19 cellular contexts compared by ENCODE assay signal in the genomic region with DNA sequence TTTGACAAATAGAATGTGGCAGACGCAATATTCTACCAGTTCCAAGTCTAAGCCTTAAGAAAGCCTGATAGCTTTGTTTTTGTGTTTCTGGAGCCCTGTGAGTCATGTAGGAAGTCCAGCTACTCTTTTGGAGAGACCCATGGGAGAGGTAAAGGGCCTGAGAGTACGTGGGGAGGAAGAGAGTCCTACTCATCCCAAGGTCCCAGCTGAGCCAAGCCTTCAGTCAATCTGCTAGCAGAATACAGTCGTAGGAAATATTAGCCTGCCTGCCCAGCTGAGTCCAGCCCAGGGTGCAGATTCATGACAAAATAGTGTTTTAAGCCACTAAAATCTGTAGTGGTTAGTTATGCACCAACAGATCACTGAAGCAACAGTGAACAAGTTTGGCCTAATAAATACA. TPM values are rescaled to one million over a fixed set of nuclear protein-coding genes. Genes with fewer than 3 reads are reported as not detected.
DNase-seq lines count a peak whose midpoint lies in the region; ATAC-seq and TF ChIP-seq lines count a peak whose summit lies in the region.
"Had no signal": no experiment of that assay in that cellular context is flagged by ENCODE, and none has a peak within 500 bp of the region (broad histone marks: within the 10 kb centered on the region; RNA-seq: fewer than 3 reads in every experiment).

No MANE protein-coding gene starts in this region.

- no TSS peak for BruUV-seq in PC-3 (replicated peaks; lab: Mats Ljungman, UMichigan)

- no peaks in the 10 kb centered on the region for H3K79me2 ChIP-seq in PC-3 (ENCODE audit: low read length)

- H3K9ac ChIP-seq in PC-3 (ENCODE audit: low read length) = no peak overlapping the region

- H3F3A ChIP-seq in PC-3 (ENCODE audit: low read length, unreplicated experiment) = no peaks in the 10 kb centered on the region

- peaks cover 0 to 20% (median 4%) of the 10 kb centered on the region in 12 donors for H3K4me1 ChIP-seq in heart left ventricle
- no peaks in the 10 kb centered on the region for H3K4me1 ChIP-seq in PC-3 (ENCODE audit: insufficient read depth, low read length)
- H3K4me1 ChIP-seq: uterus had no signal

- no peak for TF ChIP-seq POLR2A in heart left ventricle (IDR thresholded peaks at IDR 0.05)

- DNase-seq in HT1080 (ENCODE audit: low read depth) = peak; percentile 38
- DNase-seq in brain microvascular endothelial cell = peak; percentile 24
- peak in 2 of 5 donors; percentile 43 to 48 for DNase-seq in heart left ventricle
- no peak for DNase-seq in PC-3
- DNase-seq in KG1 (lab: John Stamatoyannopoulos, UW) = no peak
- DNase-seq in NCI-H69 (lab: John Stamatoyannopoulos, UW) = no peak
- DNase-seq: activated CD8-positive, alpha-beta memory T cell treated with anti-CD3 and anti-CD28 coated beads for 24 hours; activated gamma-delta T cell; DND-41; foreskin melanocyte; H7; NCI-H1694 treated with DMSO at 0.1 percent for 48 hours; stimulated activated naive CD4-positive, alpha-beta T cell; uterus had no signal

- H2AFZ ChIP-seq in PC-3 (ENCODE audit: low read length) = no peak overlapping the region

- CTCF ChIA-PET in PC-3 (lab: Charles Lee) = no interaction called here

- H3K9me3 Mint-ChIP-seq in stimulated activated memory B cell treated with anti-CD40 and anti-IgM and Interleukin-4, amounts not matched to agents 10 μg/mL and 1 μg/mL and 100 μg/mL, for 72 hours = no peaks in the 10 kb centered on the region
- H3K9me3 Mint-ChIP-seq: memory B cell had no signal

- H3K27ac ChIP-seq in brain microvascular endothelial cell (no peak overlapping the region), heart left ventricle (peak overlapping the region in 11 of 12 donors; percentile 9 to 63 (median 39)), PC-3 (ENCODE audit: low read length) (no peak overlapping the region)
- H3K27ac ChIP-seq: C4-2B, VCaP had no signal

- peaks cover 1% of the 10 kb centered on the region for H3K4me1 Mint-ChIP-seq in stimulated activated memory B cell treated with anti-CD40 and anti-IgM and Interleukin-4, amounts not matched to agents 10 μg/mL and 1 μg/mL and 100 μg/mL, for 72 hours

- H3K4me2 ChIP-seq in PC-3 (ENCODE audit: low read length) = no peak overlapping the region

- peak overlapping the region; percentile 22 for H3K27ac Mint-ChIP-seq in stimulated activated memory B cell treated with anti-CD40 and anti-IgM and Interleukin-4, amounts not matched to agents 10 μg/mL and 1 μg/mL and 100 μg/mL, for 72 hours
- H3K27ac Mint-ChIP-seq: memory B cell had no signal

- WGBS in heart left ventricle, 4 donors = 25 to 62% (median 51%) methylated on average over 3 of the region's 3 CpGs

- POLR2A ChIA-PET in PC-3 (lab: Charles Lee; ENCODE audit: unreplicated experiment) = interaction anchor here (0.5 kb wide), 1 partner anchor 442 kb away, joined by 3 read pairs; no protein-coding TSS in a partner anchor

- no peaks in the 10 kb centered on the region for H3K27me3 Mint-ChIP-seq in stimulated activated memory B cell treated with anti-CD40 and anti-IgM and Interleukin-4, amounts not matched to agents 10 μg/mL and 1 μg/mL and 100 μg/mL, for 72 hours
- H3K27me3 Mint-ChIP-seq: memory B cell had no signal

- no peak overlapping the region for H3K4me3 Mint-ChIP-seq in stimulated activated memory B cell treated with anti-CD40 and anti-IgM and Interleukin-4, amounts not matched to agents 10 μg/mL and 1 μg/mL and 100 μg/mL, for 72 hours
- H3K4me3 Mint-ChIP-seq: memory B cell had no signal

- H3K36me3 Mint-ChIP-seq in stimulated activated memory B cell treated with anti-CD40 and anti-IgM and Interleukin-4, amounts not matched to agents 10 μg/mL and 1 μg/mL and 100 μg/mL, for 72 hours = no peaks in the 10 kb centered on the region

- no peaks in the 10 kb centered on the region for H3K9me2 ChIP-seq in PC-3 (replicated peaks; ENCODE audit: low read length)

- TF ChIP-seq CTCF in brain microvascular endothelial cell (IDR thresholded peaks at IDR 0.05; ENCODE audit: low read depth, low read length, missing control alignments) (no peak), heart left ventricle (IDR thresholded peaks at IDR 0.05) (no peak), PC-3 (conservative IDR thresholded peaks at IDR 0.05; ENCODE audit: low read depth, low read length) (no peak)

- ATAC-seq in heart left ventricle (peak; percentile 33 to 85 (median 82)), HG03439 (IDR thresholded peaks at IDR 0.05; ENCODE audit: unreplicated experiment) (no peak), PC-3 (no peak)
- ATAC-seq in stimulated activated memory B cell treated with anti-CD40 and anti-IgM and Interleukin-4, amounts not matched to agents 10 μg/mL and 1 μg/mL and 100 μg/mL, for 72 hours = peak; percentile 70

- intact Hi-C loops in heart left ventricle (cut with DNase I) = no loop called here
- intact Hi-C loops in PC-3 (cut with micrococcal nuclease) = no loop called here

- no peaks in the 10 kb centered on the region for H3K9me3 ChIP-seq in heart left ventricle
- no peaks in the 10 kb centered on the region for H3K9me3 ChIP-seq in PC-3 (ENCODE audit: low read length)
- H3K9me3 ChIP-seq: uterus had no signal

- H3K27me3 ChIP-seq in brain microvascular endothelial cell (replicated peaks) (no peaks in the 10 kb centered on the region), heart left ventricle (no peaks in the 10 kb centered on the region), PC-3 (ENCODE audit: low read length) (no peaks in the 10 kb centered on the region)
- H3K27me3 ChIP-seq: uterus had no signal

- H4K20me1 ChIP-seq in PC-3 (ENCODE audit: low read length) = no peaks in the 10 kb centered on the region

- no peak overlapping the region for H3K4me3 ChIP-seq in brain microvascular endothelial cell (ENCODE audit: low read depth, low read length)
- H3K4me3 ChIP-seq in heart left ventricle = no peak overlapping the region
- H3K4me3 ChIP-seq in PC-3 (ENCODE audit: low read length) = no peak overlapping the region
- H3K4me3 ChIP-seq: uterus had no signal

- in situ Hi-C loops in brain microvascular endothelial cell (cut with HindIII; ENCODE audit: low pct_ligation_motif_present, low sequenced_read_pairs) = no loop called here

- H3K36me3 ChIP-seq in brain microvascular endothelial cell (replicated peaks) (no peaks in the 10 kb centered on the region), heart left ventricle (no peaks in the 10 kb centered on the region), PC-3 (ENCODE audit: low read depth, low read length) (no peaks in the 10 kb centered on the region)
- H3K36me3 ChIP-seq: uterus had no signal

RNA-seq across cellular contexts. Expression of gene GNA12, which starts 9.0 kb away (rescaled TPM):
- total RNA-seq in HT1080 (2014; rRNA removed; shearing (Covaris generic)) = 10.1 and 25.1 TPM in 2 replicates
- 54.8 and 66.0 TPM in 2 replicates for polyA plus RNA-seq in HT1080 (2015; cell fraction: cytosol; rRNA removed)
- 25.6 and 26.7 TPM in 2 replicates for polyA plus RNA-seq in HT1080 (2015; cell fraction: nucleus; rRNA removed)
- total RNA-seq in heart left ventricle (10 to 100 TPM; 30.0 to 56.5 (median 34.9) TPM), PC-3 (2014; rRNA removed) (15.0 and 26.8 TPM in 2 replicates)
- 10 to 100 TPM; 10.7 to 39.3 TPM for polyA plus RNA-seq in heart left ventricle

Comparison
In these comparisons a context has a peak if more than half of its experiments do, and no peak if none do; other contexts are left out.
1. DNase-seq: peak in HT1080 (single experiment) and brain microvascular endothelial cell (single experiment); none in PC-3 (single experiment), KG1 (single experiment) and NCI-H69 (single experiment).
2. H3K27ac ChIP-seq: peak in heart left ventricle (11 of 12); none in brain microvascular endothelial cell (single experiment) and PC-3 (single experiment).
3. ATAC-seq: peak in heart left ventricle (4 of 4) and stimulated activated memory B cell treated with anti-CD40 and anti-IgM and Interleukin-4, amounts not matched to agents 10 μg/mL and 1 μg/mL and 100 μg/mL, for 72 hours (single experiment); none in HG03439 (single experiment) and PC-3 (single experiment).